In the genomic region with DNA sequence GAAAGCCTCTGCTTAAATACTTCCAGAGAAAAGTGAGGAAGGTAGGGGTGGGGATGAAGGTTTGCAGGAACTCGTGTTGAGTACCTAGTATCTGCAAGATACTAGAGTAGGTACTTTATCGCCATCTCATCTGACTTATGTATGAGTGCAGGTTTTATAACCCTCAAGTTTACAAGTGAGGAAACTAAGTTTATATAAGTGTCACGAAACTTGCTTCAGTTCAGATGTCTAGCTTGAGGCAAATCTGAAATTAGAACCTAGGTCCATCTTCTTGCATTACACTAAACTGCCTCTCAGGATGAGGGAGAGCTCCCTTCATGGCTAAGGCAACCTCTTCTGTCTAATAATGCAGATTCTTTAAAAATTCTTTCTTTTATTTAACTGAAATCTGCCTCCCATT, we compare ENCODE assay signal across 19 cellular contexts.
"Had no signal": no experiment of that assay in that cellular context is flagged by ENCODE, and none has a peak within 500 bp of the region (broad histone marks: within the 10 kb centered on the region; RNA-seq: fewer than 3 reads in every experiment).

No MANE protein-coding gene starts in this region.

- H3K9me3 Mint-ChIP-seq: activated naive CD4-positive, alpha-beta T cell treated with anti-CD3 and anti-CD28 coated beads, Interleukin-2, amount 10 ng/mL, durations not matched to agents 7 days and 5 days; activated T-helper 17 cell treated with anti-CD3 and anti-CD28 coated beads, Interleukin-2, amount 50 U/mL, for 72 hours; naive thymus-derived CD4-positive, alpha-beta T cell; T-cell had no signal

- H3K27ac Mint-ChIP-seq: activated naive CD4-positive, alpha-beta T cell treated with anti-CD3 and anti-CD28 coated beads, Interleukin-2, amount 10 ng/mL, durations not matched to agents 7 days and 5 days; activated T-helper 17 cell treated with anti-CD3 and anti-CD28 coated beads, Interleukin-2, amount 50 U/mL, for 72 hours; T-cell had no signal

- H3K9me3 ChIP-seq: esophagus muscularis mucosa, mucosa of descending colon, neutrophil, SK-N-SH, tibial artery had no signal

- H3K36me3 Mint-ChIP-seq: activated naive CD4-positive, alpha-beta T cell treated with anti-CD3 and anti-CD28 coated beads, Interleukin-2, amount 10 ng/mL, durations not matched to agents 7 days and 5 days; naive thymus-derived CD4-positive, alpha-beta T cell; T-cell had no signal

- DNase-seq: activated CD4-positive, alpha-beta T cell treated with anti-CD3 and anti-CD28 coated beads for 1 hour; activated CD4-positive, alpha-beta T cell treated with anti-CD3 and anti-CD28 coated beads, Interleukin-2, amount 50 U/mL, for 4 hours; activated naive CD4-positive, alpha-beta T cell treated with anti-CD3 and anti-CD28 coated beads, Interleukin-2, amount 10 ng/mL, durations not matched to agents 7 days and 5 days; activated T-cell treated with anti-CD3 and anti-CD28 coated beads for 4 hours; central memory CD4-positive, alpha-beta T cell; effector CD4-positive, alpha-beta T cell; left colon; mammary epithelial cell; mucosa of descending colon; naive thymus-derived CD4-positive, alpha-beta T cell; SK-N-SH; stimulated activated naive CD8-positive, alpha-beta T cell treated with anti-CD3 and anti-CD28 coated beads, Interleukin-15, Interleukin-2, amounts not matched to agents 100 U/mL and 50 U/mL, for 24 hours; T-cell; T-helper 9 cell; tibial artery had no signal

- ATAC-seq: activated T-helper 17 cell treated with anti-CD3 and anti-CD28 coated beads, Interleukin-2, amount 50 U/mL, for 72 hours; left colon; mucosa of descending colon; naive thymus-derived CD4-positive, alpha-beta T cell; stimulated activated naive CD8-positive, alpha-beta T cell treated with anti-CD3 and anti-CD28 coated beads, Interleukin-15, Interleukin-2, amounts not matched to agents 100 U/mL and 50 U/mL, for 24 hours; T-cell had no signal

- H3K4me3 Mint-ChIP-seq: activated naive CD4-positive, alpha-beta T cell treated with anti-CD3 and anti-CD28 coated beads, Interleukin-2, amount 10 ng/mL, durations not matched to agents 7 days and 5 days; activated T-helper 17 cell treated with anti-CD3 and anti-CD28 coated beads, Interleukin-2, amount 50 U/mL, for 72 hours; naive thymus-derived CD4-positive, alpha-beta T cell; T-cell had no signal

- H3K36me3 ChIP-seq: esophagus muscularis mucosa, neutrophil had no signal

- H3K4me3 ChIP-seq: coronary artery, esophagus muscularis mucosa, mucosa of descending colon, tibial artery had no signal

- H3K27me3 Mint-ChIP-seq: activated naive CD4-positive, alpha-beta T cell treated with anti-CD3 and anti-CD28 coated beads, Interleukin-2, amount 10 ng/mL, durations not matched to agents 7 days and 5 days; activated T-helper 17 cell treated with anti-CD3 and anti-CD28 coated beads, Interleukin-2, amount 50 U/mL, for 72 hours; T-cell had no signal

- H3K9ac ChIP-seq: SK-N-SH had no signal

- H3K27ac ChIP-seq: coronary artery, neutrophil, tibial artery had no signal

- H3K4me1 Mint-ChIP-seq: activated naive CD4-positive, alpha-beta T cell treated with anti-CD3 and anti-CD28 coated beads, Interleukin-2, amount 10 ng/mL, durations not matched to agents 7 days and 5 days; activated T-helper 17 cell treated with anti-CD3 and anti-CD28 coated beads, Interleukin-2, amount 50 U/mL, for 72 hours; naive thymus-derived CD4-positive, alpha-beta T cell had no signal

- H3K27me3 ChIP-seq: esophagus muscularis mucosa, neutrophil, tibial artery had no signal

- H3K4me2 ChIP-seq: SK-N-SH had no signal
